26 cellular contexts compared by ENCODE assay signal in genomic region chr1:24210195-24210627, GRCh38. TPM values are rescaled to one million over a fixed set of nuclear protein-coding genes. Genes with fewer than 3 reads are reported as not detected.
DNase-seq lines count a peak whose midpoint lies in the region; ATAC-seq, FAIRE-seq and TF ChIP-seq lines count a peak whose summit lies in the region.
"Had no signal": no experiment of that assay in that cellular context is flagged by ENCODE, and none has a peak within 500 bp of the region (broad histone marks: within the 10 kb centered on the region; RNA-seq: fewer than 3 reads in every experiment).

No MANE protein-coding gene starts in this region.

- no peaks in the 10 kb centered on the region for H3K79me1 ChIP-seq in H1 (ENCODE audit: low read depth, low read length)
- H3K79me1 ChIP-seq in neuronal stem cell (ENCODE audit: low read depth, low read length) = no peaks in the 10 kb centered on the region

- H3K56ac ChIP-seq in H1 (replicated peaks; ENCODE audit: insufficient read length, low read depth, low read length) = no peak overlapping the region

- H3K14ac ChIP-seq in H1 (ENCODE audit: insufficient read length) (no peak overlapping the region), neuronal stem cell (ENCODE audit: low read length) (no peak overlapping the region)

- peaks cover 51% of the 10 kb centered on the region for H3K4me1 ChIP-seq in HepG2 (ENCODE audit: insufficient read depth, low read length)
- peaks cover 0 to 8% (median 0%) of the 10 kb centered on the region in 4 donors for H3K4me1 ChIP-seq in right lobe of liver
- H3K4me1 ChIP-seq in H1 (replicated peaks in 1 of 4; ENCODE audit: control insufficient read depth in 3 of 4, insufficient read depth in 4 of 4, low read length in 3 of 4) = peaks cover 0 to 4% (median 0%) of the 10 kb centered on the region in 4 experiments; a peak in 1 of 7 replicates
- H3K4me1 ChIP-seq in neuronal stem cell (ENCODE audit: control insufficient read depth in 2 of 2, insufficient read depth in 1 of 2, low read depth in 1 of 2, low read length in 2 of 2) = peaks cover 0 to 3% of the 10 kb centered on the region in 2 donors
- H3K4me1 ChIP-seq in HAP-1 = no peaks in the 10 kb centered on the region
- H3K4me1 ChIP-seq: BLaER1 treated with 17β-estradiol and CSF1 and Interleukin-3, amounts not matched to agents 10 nM and 100 nM had no signal

- FAIRE-seq in HepG2 (lab: Jason Lieb, UNC) = peak; percentile 68
- FAIRE-seq in H1 (lab: Jason Lieb, UNC) = no peak
- FAIRE-seq: A549, GM12891, GM19239 had no signal

- H4K20me1 ChIP-seq in HepG2 (ENCODE audit: insufficient read depth, low read length) = no peaks in the 10 kb centered on the region; the same call in 1 of the 2 replicates
- peaks cover 0 to 2% of the 10 kb centered on the region in 2 experiments for H4K20me1 ChIP-seq in H1 (replicated peaks in 1 of 2; ENCODE audit: control insufficient read depth in 1 of 2, insufficient read depth in 2 of 2, low read length in 2 of 2)
- H4K20me1 ChIP-seq: BLaER1 treated with 17β-estradiol and CSF1 and Interleukin-3, amounts not matched to agents 10 nM and 100 nM had no signal

- H4K8ac ChIP-seq in H1 (ENCODE audit: extremely low read depth, insufficient read depth, low read length) (no peak overlapping the region), neuronal stem cell (ENCODE audit: low read depth, low read length) (no peak overlapping the region)

- DNase-seq in HepG2 (ENCODE audit: low spot score) (peak; percentile 34), right lobe of liver (no peak), H1 (ENCODE audit: low read depth in 1 of 2, low spot score in 2 of 2) (no peak), neuronal stem cell (ENCODE audit: low spot score) (no peak), HAP-1 (ENCODE audit: low spot score in 2 of 2) (no peak)
- DNase-seq: AML-193; CD4-positive, alpha-beta T cell; CD8-positive, alpha-beta T cell; COR-L47; DMS 273 treated with DMSO at 0.1 percent for 48 hours; DMS153; DMS53; DMS79; DND-41; EL; GDM1 had no signal

- H2BK12ac ChIP-seq in H1 (ENCODE audit: low read depth, low read length) (no peak overlapping the region), neuronal stem cell (ENCODE audit: low read length) (no peak overlapping the region)

- peaks cover 1 to 10% of the 10 kb centered on the region in 2 experiments; a peak in 4 of 5 replicates for H3K27me3 ChIP-seq in HepG2 (ENCODE audit: control insufficient read depth in 1 of 2, insufficient read depth in 2 of 2, low read length in 2 of 2)
- no peaks in the 10 kb centered on the region for H3K27me3 ChIP-seq in right lobe of liver
- H3K27me3 ChIP-seq in H1 (replicated peaks in 1 of 4; ENCODE audit: control insufficient read depth in 3 of 4, extremely low read depth in 1 of 4, insufficient read depth in 3 of 4, low read length in 3 of 4) = no peaks in the 10 kb centered on the region
- H3K27me3 ChIP-seq in neuronal stem cell (ENCODE audit: control insufficient read depth in 3 of 3, insufficient read depth in 3 of 3, low read depth in 1 of 3, low read length in 3 of 3) = peaks cover 0 to 2% (median 0%) of the 10 kb centered on the region in 3 experiments
- H3K27me3 ChIP-seq in HAP-1 (ENCODE audit: low read depth) = peaks cover 3% of the 10 kb centered on the region; the same call in 1 of the 2 replicates

- H2BK15ac ChIP-seq in H1 (ENCODE audit: low read length) (no peak overlapping the region), neuronal stem cell (ENCODE audit: low read length) (no peak overlapping the region)

- no peak overlapping the region for H4K5ac ChIP-seq in H1 (ENCODE audit: insufficient read length, low read depth, low read length)

- H3K4me3 ChIP-seq in HepG2 (replicated peaks in 1 of 3; ENCODE audit: insufficient read depth in 1 of 3, low read depth in 2 of 3, low read length in 3 of 3) = peak overlapping the region; percentile 31 to 64 (median 32)
- no peak overlapping the region for H3K4me3 ChIP-seq in right lobe of liver
- no peak overlapping the region for H3K4me3 ChIP-seq in H1 (ENCODE audit: extremely low read depth in 1 of 4, insufficient read depth in 2 of 4, low read depth in 3 of 4, low read length in 4 of 4)
- H3K4me3 ChIP-seq in neuronal stem cell (ENCODE audit: low read length in 2 of 2) = no peak overlapping the region
- H3K4me3 ChIP-seq in HAP-1 = no peak overlapping the region
- H3K4me3 ChIP-seq: A549; BLaER1 treated with 17β-estradiol and CSF1 and Interleukin-3, amounts not matched to agents 10 nM and 100 nM had no signal

- H2AFZ ChIP-seq in HepG2 (ENCODE audit: low read length) = no peak overlapping the region
- H2AFZ ChIP-seq in H1 (ENCODE audit: low read length) = no peak overlapping the region
- H2AFZ ChIP-seq in neuronal stem cell (ENCODE audit: low read length) = no peak overlapping the region

- peak overlapping the region; percentile 52 for H3K27ac ChIP-seq in HepG2 (ENCODE audit: extremely low read length, insufficient read depth, low read length)
- no peak overlapping the region for H3K27ac ChIP-seq in right lobe of liver
- no peak overlapping the region for H3K27ac ChIP-seq in H1 (ENCODE audit: low read depth, low read length)
- no peak overlapping the region for H3K27ac ChIP-seq in neuronal stem cell (replicated peaks; ENCODE audit: low read length)
- H3K27ac ChIP-seq: 22Rv1; A549; BLaER1 treated with 17β-estradiol and CSF1 and Interleukin-3, amounts not matched to agents 10 nM and 100 nM; C4-2B had no signal

- WGBS in HepG2 (ENCODE audit: low lambda C conversion rate) = 0% methylated on average over 1 of the region's 10 CpGs
- WGBS in right lobe of liver (ENCODE audit: insufficient coverage, low coverage, low lambda C conversion rate, missing lambda C conversion rate) = 20% methylated on average over 2 of the region's 10 CpGs
- 93% methylated on average over 10 of the region's 10 CpGs; no CpG with 5 or more reads in 1 of the 2 experiments for WGBS in H1 (ENCODE audit: extremely low coverage in 1 of 2, insufficient coverage in 1 of 2, insufficient read length in 1 of 2, insufficient replicate concordance in 2 of 2, low coverage in 1 of 2, low lambda C conversion rate in 2 of 2, missing lambda C conversion rate in 1 of 2), 2 experiments
- no CpG with 5 or more reads among the region's 10 CpGs for WGBS in neuronal stem cell (ENCODE audit: extremely low coverage in 2 of 2, insufficient read length in 2 of 2, insufficient replicate concordance in 1 of 2), 2 donors

- H4K91ac ChIP-seq in H1 (replicated peaks; ENCODE audit: insufficient read length, low read length) (no peak overlapping the region), neuronal stem cell (ENCODE audit: low read depth, low read length, poor library complexity) (no peak overlapping the region)

- H3K23ac ChIP-seq in H1 (ENCODE audit: insufficient read length) = no peak overlapping the region
- H3K23ac ChIP-seq in neuronal stem cell (ENCODE audit: low read depth, low read length, poor library complexity) = no peak overlapping the region

- CTCF ChIA-PET in HepG2 (lab: Yijun Ruan, JAX; ENCODE audit: low intra/inter-chr PET ratio, low total read pairs) = no interaction called here
- CTCF ChIA-PET in H1 (lab: Charles Lee; ENCODE audit: partially characterized antibody) = interaction anchor here (1.0 to 3.7 kb wide), 7 partner anchors 10 to 183 kb away, joined by 3 to 37 read pairs (median 7); no protein-coding TSS in a partner anchor

- no peak overlapping the region for H2BK20ac ChIP-seq in H1 (ENCODE audit: low read length)

- peak overlapping the region; percentile 93 for H3K4me2 ChIP-seq in HepG2 (ENCODE audit: low read depth, low read length)
- no peak overlapping the region for H3K4me2 ChIP-seq in H1 (ENCODE audit: insufficient read depth in 1 of 2, low read depth in 2 of 2, low read length in 2 of 2)
- no peak overlapping the region for H3K4me2 ChIP-seq in neuronal stem cell (ENCODE audit: insufficient read depth, low read length, poor library complexity, severe bottlenecking)
- H3K4me2 ChIP-seq: A549; BLaER1 treated with 17β-estradiol and CSF1 and Interleukin-3, amounts not matched to agents 10 nM and 100 nM had no signal

- peak overlapping the region; percentile 32; the same call in 1 of the 2 replicates for H3K18ac ChIP-seq in H1 (ENCODE audit: extremely low read depth, low read length)
- no peak overlapping the region for H3K18ac ChIP-seq in neuronal stem cell (ENCODE audit: low read length)

- H3K4ac ChIP-seq in H1 (replicated peaks; ENCODE audit: insufficient read length, low read depth, low read length) (no peak overlapping the region), neuronal stem cell (ENCODE audit: low read length) (peak overlapping the region; percentile 27)

- TF ChIP-seq POLR2A in HepG2 (IDR thresholded peaks at IDR 0.05; ENCODE audit: insufficient read depth in 1 of 2, low read depth in 2 of 2, low read length in 2 of 2) = no peak
- TF ChIP-seq POLR2A in right lobe of liver (IDR thresholded peaks at IDR 0.05) = no peak
- no peak for TF ChIP-seq POLR2A in H1 (IDR thresholded peaks at IDR 0.05; ENCODE audit: control extremely low read depth in 1 of 2, low read depth in 2 of 2, low read length in 2 of 2)

- H2BK120ac ChIP-seq in H1 (replicated peaks; ENCODE audit: low read depth, low read length) (no peak overlapping the region), neuronal stem cell (ENCODE audit: low read depth, low read length) (peak overlapping the region; percentile 2)

- peaks cover 6% of the 10 kb centered on the region; the same call in 1 of the 2 replicates for H3K23me2 ChIP-seq in H1 (ENCODE audit: low read depth, low read length)

- no peaks in the 10 kb centered on the region for H3K79me2 ChIP-seq in HepG2 (ENCODE audit: insufficient read depth, low read length)
- H3K79me2 ChIP-seq in H1 (ENCODE audit: control insufficient read depth in 1 of 2, insufficient read depth in 2 of 2, low read length in 2 of 2) = no peaks in the 10 kb centered on the region

- no peak for TF ChIP-seq CTCF in HepG2 (CRISPR knock-in tag; IDR thresholded peaks at IDR 0.05)
- TF ChIP-seq CTCF in right lobe of liver (IDR thresholded peaks at IDR 0.05) = no peak
- no peak for TF ChIP-seq CTCF in H1 (IDR thresholded peaks at IDR 0.05; ENCODE audit: control extremely low read depth in 1 of 3, insufficient read depth in 1 of 3, low read depth in 1 of 3, low read length in 3 of 3)

- H3K36me3 ChIP-seq in HepG2 (replicated peaks in 1 of 2; ENCODE audit: control insufficient read depth in 1 of 2, insufficient read depth in 2 of 2, low read length in 2 of 2) = no peaks in the 10 kb centered on the region
- no peaks in the 10 kb centered on the region for H3K36me3 ChIP-seq in right lobe of liver
- H3K36me3 ChIP-seq in H1 (ENCODE audit: control insufficient read depth in 2 of 4, insufficient read depth in 4 of 4, low read length in 3 of 4) = no peaks in the 10 kb centered on the region
- no peaks in the 10 kb centered on the region for H3K36me3 ChIP-seq in neuronal stem cell (replicated peaks in 1 of 2; ENCODE audit: control insufficient read depth in 2 of 2, insufficient read depth in 2 of 2, low read length in 2 of 2)
- no peaks in the 10 kb centered on the region for H3K36me3 ChIP-seq in HAP-1 (replicated peaks)
- H3K36me3 ChIP-seq: BLaER1 treated with 17β-estradiol and CSF1 and Interleukin-3, amounts not matched to agents 10 nM and 100 nM had no signal

- no TSS peak for BruUV-seq in HepG2 (replicated peaks; lab: Mats Ljungman, UMichigan)

- peaks cover 5% of the 10 kb centered on the region for H3K9me3 ChIP-seq in HepG2 (ENCODE audit: low read length)
- no peaks in the 10 kb centered on the region for H3K9me3 ChIP-seq in right lobe of liver
- peaks cover 0 to 5% of the 10 kb centered on the region in 2 experiments; a peak in 2 of 4 replicates for H3K9me3 ChIP-seq in H1 (ENCODE audit: insufficient read depth in 2 of 2, low read depth in 1 of 2, low read length in 1 of 2)
- H3K9me3 ChIP-seq in neuronal stem cell (replicated peaks in 1 of 2; ENCODE audit: control insufficient read depth in 2 of 2, insufficient read depth in 1 of 2, low read depth in 1 of 2, low read length in 2 of 2) = peaks cover 0 to 2% of the 10 kb centered on the region in 2 donors
- no peaks in the 10 kb centered on the region for H3K9me3 ChIP-seq in HAP-1
- H3K9me3 ChIP-seq: A549 had no signal

- H2BK5ac ChIP-seq in H1 (ENCODE audit: low read depth, low read length) (no peak overlapping the region), neuronal stem cell (ENCODE audit: low read length) (no peak overlapping the region)

- intact Hi-C loops in HepG2 (cut with micrococcal nuclease; ENCODE audit: unreplicated experiment) = no loop called here
- intact Hi-C loops in right lobe of liver (cut with DNase I) = no loop called here

- no peak overlapping the region for H3K9ac ChIP-seq in HepG2 (ENCODE audit: insufficient read depth, low read depth, low read length)
- peak overlapping the region in 1 of 4 experiments; percentile 30; a peak in 2 of 7 replicates for H3K9ac ChIP-seq in H1 (replicated peaks in 1 of 4; ENCODE audit: extremely low read depth in 1 of 4, low read depth in 3 of 4, low read length in 3 of 4)
- H3K9ac ChIP-seq in neuronal stem cell (ENCODE audit: low read depth, low read length, poor library complexity) = no peak overlapping the region
- H3K9ac ChIP-seq: BLaER1 treated with 17β-estradiol and CSF1 and Interleukin-3, amounts not matched to agents 10 nM and 100 nM had no signal

- TF ChIP-seq EP300 in HepG2 (IDR thresholded peaks at IDR 0.05; ENCODE audit: low read depth in 2 of 2, low read length in 2 of 2) (no peak), HepG2 (CRISPR knock-in tag; IDR thresholded peaks at IDR 0.05; ENCODE audit: borderline replicate concordance) (no peak), H1 (IDR thresholded peaks at IDR 0.05; ENCODE audit: borderline replicate concordance in 1 of 2, low read depth in 2 of 2, low read length in 2 of 2) (no peak)

- no peak overlapping the region for H2AK5ac ChIP-seq in H1 (ENCODE audit: low read depth, low read length)
- no peak overlapping the region for H2AK5ac ChIP-seq in neuronal stem cell (ENCODE audit: low read depth, low read length)

- POLR2A ChIA-PET in HepG2 (lab: Yijun Ruan, JAX) = no interaction called here
- POLR2A ChIA-PET in H1 (lab: Charles Lee; ENCODE audit: partially characterized antibody) = interaction anchor here (0.6 to 0.9 kb wide), 2 partner anchors 90 to 96 kb away, joined by 3 read pairs; no protein-coding TSS in a partner anchor

- ATAC-seq in HepG2 (peak; percentile 90), right lobe of liver (no peak), HG02763 (IDR thresholded peaks at IDR 0.05; ENCODE audit: unreplicated experiment) (no peak), HG02759 (IDR thresholded peaks at IDR 0.05; ENCODE audit: unreplicated experiment) (no peak)
- ATAC-seq: A549; CD8-positive, alpha-beta T cell had no signal

- TF ChIP-seq RAD21 in HepG2 (CRISPR knock-in tag; IDR thresholded peaks at IDR 0.05) (no peak), H1 (IDR thresholded peaks at IDR 0.05 in 1 of 2, conservative IDR thresholded peaks at IDR 0.05 in 1 of 2; ENCODE audit: low read depth in 2 of 2, low read length in 2 of 2) (no peak)

- in situ Hi-C loops in HepG2 (cut with HindIII; ENCODE audit: extremely low pct_ligation_motif_present, low pct_unique_long_range_greater_than_20kb) = no loop called here
- in situ Hi-C loops in HAP-1 (cut with MboI; ENCODE audit: low sequenced_read_pairs) = loop anchor here (25.0 kb wide), 1 partner anchor 627 kb away; no protein-coding TSS in a partner anchor

RNA-seq across cellular contexts. Expression of gene IFNLR1, which starts 23.1 kb away (rescaled TPM):
- total RNA-seq in HepG2 (2016; rRNA removed; fragmentation: Illumina TruSeq; extraction: Trizol) (5.7 and 8.5 TPM in 2 replicates), right lobe of liver (1 to 10 TPM; 3.4 to 8.3 (median 4.0) TPM)
- total RNA-seq in HepG2 (2016; cell fraction: cytosol; rRNA removed; fragmentation: Illumina TruSeq; extraction: Trizol; ENCODE audit: low read depth) = 3.8 and 4.0 TPM in 2 replicates
- total RNA-seq in HepG2 (2016; cell fraction: insoluble cytoplasmic fraction; rRNA removed; fragmentation: Illumina TruSeq; extraction: Trizol) = 5.2 and 8.9 TPM in 2 replicates
- total RNA-seq in HepG2 (2016; cell fraction: membrane; rRNA removed; fragmentation: Illumina TruSeq; extraction: Trizol) = 5.8 and 6.1 TPM in 2 replicates
- total RNA-seq in HepG2 (2016; cell fraction: nucleus; rRNA removed; fragmentation: Illumina TruSeq; extraction: Trizol) = 7.8 TPM in 2 replicates
- polyA plus RNA-seq in HepG2 (2011; rRNA removed) (3.8 and 6.5 TPM in 2 replicates), H1 (2011; rRNA removed) (6.8 and 11.4 TPM in 2 replicates)
- polyA plus RNA-seq in HepG2 (2011; cell fraction: cytosol; rRNA removed) = 3.4 and 4.6 TPM in 2 replicates
- 4.6 and 5.3 TPM in 2 replicates for polyA plus RNA-seq in HepG2 (2011; cell fraction: nucleus; rRNA removed)
- polyA plus RNA-seq in HepG2 (2012) = 3.2 and 3.9 TPM in 2 replicates
- 3.7 and 4.5 TPM in 2 replicates for polyA plus RNA-seq in HepG2 (2016; cell fraction: cytosol; fragmentation: Illumina TruSeq; extraction: Trizol; ENCODE audit: low read depth)
- polyA plus RNA-seq in HepG2 (2016; cell fraction: insoluble cytoplasmic fraction; fragmentation: Illumina TruSeq; extraction: Trizol; ENCODE audit: low read depth) = 2.8 and 3.6 TPM in 2 replicates
- polyA plus RNA-seq in HepG2 (2016; cell fraction: membrane; fragmentation: Illumina TruSeq; extraction: Trizol; ENCODE audit: low read depth) = 3.5 and 3.9 TPM in 2 replicates
- 11.8 and 14.2 TPM in 2 replicates for polyA plus RNA-seq in HepG2 (2016; cell fraction: nucleus; fragmentation: Illumina TruSeq; extraction: Trizol; ENCODE audit: insufficient read depth, low read depth)
- 2.1 and 8.3 TPM in 2 replicates for polyA minus RNA-seq in HepG2 (2011; rRNA and poly(A)+ RNA removed; ENCODE audit: low replicate concordance)
- 4.3 TPM in 2 replicates for polyA minus RNA-seq in HepG2 (2011; cell fraction: cytosol; rRNA and poly(A)+ RNA removed)
- polyA minus RNA-seq in HepG2 (2011; cell fraction: nucleus; rRNA and poly(A)+ RNA removed) = 2.4 and 3.1 TPM in 2 replicates
- 9.2 and 10.1 TPM in 2 replicates for total RNA-seq in H1 (2021; fragmentation: NEBNext Ultra II Directional; extraction: Animal tissue kit (Norgen Biotek cat#: 25700))
- 7.7 TPM for polyA plus RNA-seq in H1 (2011; cell fraction: cytosol; rRNA removed)
- polyA plus RNA-seq in H1 (2011; cell fraction: nucleus; rRNA removed) = 7.6 TPM
- 9.2 to 10.8 TPM (median 9.7 TPM) in 4 replicates for polyA plus RNA-seq in H1 (2012, experiment 1 of 2)
- 10.1 TPM for polyA plus RNA-seq in H1 (2012, experiment 2 of 2)
- polyA plus RNA-seq in H1 (2013, experiment 1 of 2) = 10.4 TPM
- 10.1 TPM for polyA plus RNA-seq in H1 (2013, experiment 2 of 2)
- polyA minus RNA-seq in H1 (2011; rRNA and poly(A)+ RNA removed) = 6.6 and 11.6 TPM in 2 replicates
- 3.9 TPM for polyA minus RNA-seq in H1 (2011; cell fraction: cytosol; rRNA and poly(A)+ RNA removed)
- polyA minus RNA-seq in H1 (2011; cell fraction: nucleus; rRNA and poly(A)+ RNA removed) = 7.0 TPM
- polyA plus RNA-seq in neuronal stem cell (2013, experiment 1 of 2) = 0.45 TPM
- 0.69 TPM for polyA plus RNA-seq in neuronal stem cell (2013, experiment 2 of 2)
- total RNA-seq: A172 had no signal
- polyA plus RNA-seq: BJ had no signal

Comparison
In these comparisons a context has a peak if more than half of its experiments do, and no peak if none do; other contexts are left out.
1. H3K4me3 ChIP-seq: peak in HepG2 (3 of 3); none in right lobe of liver (0 of 3), H1 (0 of 4), neuronal stem cell (0 of 2) and HAP-1 (single experiment).
2. Of the 41 proteins assayed by ChIP-seq in both HepG2 and H1: peak only in HepG2: HDAC2, MAX, PHF8 and RXRA; only in H1: none; in both: none; in neither: 37.